In genomic region chr2:234967874-234968208, GRCh38 we compare ENCODE assay signal across 20 cellular contexts.
"Had no signal": no experiment of that assay in that cellular context is flagged by ENCODE, and none has a peak within 500 bp of the region (broad histone marks: within the 10 kb centered on the region; RNA-seq: fewer than 3 reads in every experiment).

No MANE protein-coding gene starts in this region.

- H3K36me3 Mint-ChIP-seq: activated naive CD4-positive, alpha-beta T cell treated with anti-CD3 and anti-CD28 coated beads, Interleukin-2, amount 50 U/mL, for 24 hours; stimulated activated effector memory CD8-positive, alpha-beta T cell treated with anti-CD3 and anti-CD28 coated beads, Interleukin-12 subunit alpha, Interleukin-12 subunit beta, amount 100 ng/mL, for 72 hours had no signal

- H3K4me3 Mint-ChIP-seq: activated naive CD4-positive, alpha-beta T cell treated with anti-CD3 and anti-CD28 coated beads, Interleukin-2, amount 50 U/mL, for 24 hours; activated T-cell treated with anti-CD3 and anti-CD28 coated beads, Interleukin-2, amount 50 U/mL, for 72 hours; naive B cell; neural crest cell; stimulated activated effector memory CD8-positive, alpha-beta T cell treated with anti-CD3 and anti-CD28 coated beads, Interleukin-12 subunit alpha, Interleukin-12 subunit beta, amount 100 ng/mL, for 72 hours had no signal

- H3K27ac ChIP-seq: ascending aorta, breast epithelium, coronary artery, thoracic aorta, WERI-Rb-1 had no signal

- ATAC-seq: activated T-cell treated with anti-CD3 and anti-CD28 coated beads, Interleukin-2, amount 50 U/mL, for 72 hours; left ventricle myocardium superior; sciatic nerve had no signal

- H3K9me3 ChIP-seq: ascending aorta, breast epithelium, thoracic aorta had no signal

- H3K4me3 ChIP-seq: ascending aorta, breast epithelium, coronary artery, thoracic aorta had no signal

- H3K4me1 Mint-ChIP-seq: activated naive CD4-positive, alpha-beta T cell treated with anti-CD3 and anti-CD28 coated beads, Interleukin-2, amount 50 U/mL, for 24 hours had no signal

- H3K9me3 Mint-ChIP-seq: activated naive CD4-positive, alpha-beta T cell treated with anti-CD3 and anti-CD28 coated beads, Interleukin-2, amount 50 U/mL, for 24 hours; activated T-cell treated with anti-CD3 and anti-CD28 coated beads, Interleukin-2, amount 50 U/mL, for 72 hours; neural crest cell; stimulated activated effector memory CD8-positive, alpha-beta T cell treated with anti-CD3 and anti-CD28 coated beads, Interleukin-12 subunit alpha, Interleukin-12 subunit beta, amount 100 ng/mL, for 72 hours had no signal

- FAIRE-seq: endometrium had no signal

- DNase-seq: activated CD4-positive, alpha-beta T cell treated with anti-CD3 and anti-CD28 coated beads for 1 hour; activated CD8-positive, alpha-beta memory T cell treated with anti-CD3 and anti-CD28 coated beads for 24 hours; activated CD8-positive, alpha-beta memory T cell treated with anti-CD3 and anti-CD28 coated beads, Interleukin-2, amount 50 U/mL, for 48 hours; activated T-cell treated with anti-CD3 and anti-CD28 coated beads, Interleukin-2, amount 50 U/mL, for 72 hours; erythroblast; foreskin melanocyte; left ventricle myocardium superior; naive B cell; stimulated activated CD4-positive, alpha-beta T cell treated with anti-CD3 and anti-CD28 coated beads, Interleukin-4, amount 100 ng/mL, for 24 hours; T-helper 2 cell; WERI-Rb-1 had no signal

- H3K27ac Mint-ChIP-seq: activated naive CD4-positive, alpha-beta T cell treated with anti-CD3 and anti-CD28 coated beads, Interleukin-2, amount 50 U/mL, for 24 hours; activated T-cell treated with anti-CD3 and anti-CD28 coated beads, Interleukin-2, amount 50 U/mL, for 72 hours; stimulated activated effector memory CD8-positive, alpha-beta T cell treated with anti-CD3 and anti-CD28 coated beads, Interleukin-12 subunit alpha, Interleukin-12 subunit beta, amount 100 ng/mL, for 72 hours had no signal

- H3K27me3 ChIP-seq: ascending aorta, breast epithelium had no signal

- H3K36me3 ChIP-seq: ascending aorta, breast epithelium, thoracic aorta had no signal
